ENCODE assay signal across 8 cellular contexts in genomic region chr19:46133101-46133627, GRCh38. TPM values are rescaled to one million over a fixed set of nuclear protein-coding genes. Genes with fewer than 3 reads are reported as not detected.
DNase-seq lines count a peak whose midpoint lies in the region; ATAC-seq, FAIRE-seq and TF ChIP-seq lines count a peak whose summit lies in the region.

No MANE protein-coding gene starts in this region.

- no peaks in the 10 kb centered on the region for H3K36me3 ChIP-seq in right lobe of liver

- no peak for TF ChIP-seq CTCF in right lobe of liver (IDR thresholded peaks at IDR 0.05)
- no peak for TF ChIP-seq CTCF in coronary artery (IDR thresholded peaks at IDR 0.05)

- no peaks in the 10 kb centered on the region for H3K4me1 ChIP-seq in right lobe of liver

- WGBS in right lobe of liver (ENCODE audit: insufficient coverage, low coverage, low lambda C conversion rate, missing lambda C conversion rate), result 37% methylated on average over 4 of the region's 6 CpGs

- no peaks in the 10 kb centered on the region for H3K27me3 ChIP-seq in right lobe of liver

- intact Hi-C loops in right lobe of liver (cut with DNase I), result no loop called here

- TF ChIP-seq POLR2A in GM12892 (IDR thresholded peaks at IDR 0.05; ENCODE audit: low read depth, low read length) (no peak), right lobe of liver (IDR thresholded peaks at IDR 0.05) (no peak)

- H3K27ac ChIP-seq in caudate nucleus (ENCODE audit: low read depth, low read length), result peak overlapping the region; percentile 27
- peak overlapping the region; percentile 47 to 65 (median 49) for H3K27ac ChIP-seq in right lobe of liver
- peak overlapping the region in 1 of 2 donors; percentile 62 for H3K27ac ChIP-seq in coronary artery

- H3K9me3 ChIP-seq in right lobe of liver, result no peaks in the 10 kb centered on the region

- H3K4me3 ChIP-seq in right lobe of liver, result no peak overlapping the region
- H3K4me3 ChIP-seq in coronary artery, result no peak overlapping the region

- ATAC-seq in right lobe of liver (peak in 3 of 4 donors; percentile 23 to 46 (median 43)), GM21786 (IDR thresholded peaks at IDR 0.05; ENCODE audit: unreplicated experiment) (no peak), GM19035 (IDR thresholded peaks at IDR 0.05; ENCODE audit: unreplicated experiment) (no peak)

- DNase-seq in GM12892 (ENCODE audit: insufficient read length) (no peak), NCI-H510A (lab: John Stamatoyannopoulos, UW) (peak; percentile 94), caudate nucleus (lab: John Stamatoyannopoulos, UW) (peak in 7 of 61 donors; percentile 1 to 35 (median 5)), right lobe of liver (no peak), urothelium cell line (ENCODE audit: low spot score) (peak; percentile 76), coronary artery (ENCODE audit: low spot score) (no peak)

- FAIRE-seq in GM12892 (lab: Jason Lieb, UNC) (peak; percentile 38), urothelium cell line (lab: Jason Lieb, UNC) (peak; percentile 77)

RNA-seq across cellular contexts. Expression of gene IGFL3, which starts 8.7 kb away (rescaled TPM):
- not detected for polyA plus RNA-seq in GM12892 (2012; ENCODE audit: missing spikeins)
- not detected for total RNA-seq in right lobe of liver

RNA-seq across cellular contexts. Expression of gene IGFL2, which starts 14.9 kb away (rescaled TPM):
- polyA plus RNA-seq in GM12892 (2012; ENCODE audit: missing spikeins), result not detected
- not detected for total RNA-seq in right lobe of liver

Comparison
In these comparisons a context has a peak if more than half of its experiments do, and no peak if none do; other contexts are left out.
1. DNase-seq: peak in NCI-H510A (single experiment) and urothelium cell line (single experiment); none in GM12892 (single experiment), right lobe of liver (0 of 3) and coronary artery (single experiment).
2. ATAC-seq: peak in right lobe of liver (3 of 4); none in GM21786 (single experiment) and GM19035 (single experiment).